Comparison of ENCODE assay signal across 21 cellular contexts in genomic region chr9:20441704-20442423, GRCh38.
DNase-seq lines count a peak whose midpoint lies in the region; ATAC-seq, FAIRE-seq and TF ChIP-seq lines count a peak whose summit lies in the region.
"Had no signal": no experiment of that assay in that cellular context is flagged by ENCODE, and none has a peak within 500 bp of the region (broad histone marks: within the 10 kb centered on the region; RNA-seq: fewer than 3 reads in every experiment).

No MANE protein-coding gene starts in this region.

- TF ChIP-seq CTCF in GM12878 (IDR thresholded peaks at IDR 0.05 in 2 of 3, conservative IDR thresholded peaks at IDR 0.05 in 1 of 3; ENCODE audit: control insufficient read depth in 2 of 3, extremely low read depth in 1 of 3, insufficient read depth in 1 of 3, low read depth in 3 of 3, low read length in 3 of 3) (no peak), kidney (IDR thresholded peaks at IDR 0.05; ENCODE audit: borderline replicate concordance, extremely low read depth, insufficient read depth) (no peak), esophagus muscularis mucosa (IDR thresholded peaks at IDR 0.05) (no peak)

- no peak overlapping the region for H3K9ac ChIP-seq in GM12878 (ENCODE audit: control insufficient read depth, insufficient read depth, low read length)
- H3K9ac ChIP-seq in kidney (ENCODE audit: low read length in 2 of 2), result no peak overlapping the region

- 42% methylated on average over 4 of the region's 4 CpGs for WGBS in GM12878 (ENCODE audit: insufficient coverage, insufficient replicate concordance, low lambda C conversion rate, missing lambda C conversion rate)
- WGBS in esophagus muscularis mucosa, result 73% methylated on average over 4 of the region's 4 CpGs

- H2AFZ ChIP-seq in GM12878 (ENCODE audit: control insufficient read depth, low read depth, low read length), result no peak overlapping the region

- intact Hi-C loops in GM12878 (cut with micrococcal nuclease; ENCODE audit: unreplicated experiment) (no loop called here), kidney (cut with DNase I) (no loop called here), esophagus muscularis mucosa (cut with DNase I) (no loop called here)

- peak overlapping the region; percentile 15; the same call in 1 of the 2 replicates for H3K27ac ChIP-seq in GM12878 (ENCODE audit: control insufficient read depth, insufficient read depth)
- no peak overlapping the region for H3K27ac ChIP-seq in kidney (ENCODE audit: low read depth in 2 of 2, low read length in 2 of 2)
- H3K27ac ChIP-seq in esophagus muscularis mucosa (replicated peaks in 1 of 4), result no peak overlapping the region
- H3K27ac ChIP-seq: body of pancreas, SJSA1 had no signal

- peaks cover 10% of the 10 kb centered on the region for H3K36me3 Mint-ChIP-seq in activated T-cell treated with anti-CD3 and anti-CD28 coated beads, Interleukin-2, amount 50 U/mL, for 4 hours (ENCODE audit: insufficient read depth)

- H3K4me1 ChIP-seq in GM12878 (ENCODE audit: control insufficient read depth, insufficient read depth, low read length), result peaks cover 23% of the 10 kb centered on the region
- peaks cover 0 to 9% of the 10 kb centered on the region in 2 donors for H3K4me1 ChIP-seq in kidney (ENCODE audit: control insufficient read depth in 1 of 2, insufficient read depth in 1 of 2, low read depth in 1 of 2, low read length in 2 of 2)
- H3K4me1 ChIP-seq in esophagus muscularis mucosa, result peaks cover 4 to 27% (median 15%) of the 10 kb centered on the region in 4 donors
- H3K4me1 ChIP-seq: body of pancreas had no signal

- H3K4me2 ChIP-seq in GM12878 (ENCODE audit: control insufficient read depth, insufficient read depth), result peak overlapping the region; percentile 84

- TF ChIP-seq RAD21 in GM12878 (IDR thresholded peaks at IDR 0.05; ENCODE audit: insufficient read depth, low read depth, low read length), result no peak

- SMC1A ChIA-PET in GM12878 (lab: Charles Lee; ENCODE audit: uncharacterized antibody, unreplicated experiment), result interaction anchor here (0.7 to 1.7 kb wide), 3 partner anchors 16 to 60 kb away, joined by 3 to 5 read pairs (median 4); no protein-coding TSS in a partner anchor

- no peak for DNase-seq in activated T-cell treated with anti-CD3 and anti-CD28 coated beads, Interleukin-2, amount 50 U/mL, for 4 hours
- DNase-seq in activated T-cell treated with anti-CD3 and anti-CD28 coated beads, Interleukin-2, amount 50 U/mL, for 1 hour, result no peak
- peak; percentile 14 for DNase-seq in MV-4-11 (lab: John Stamatoyannopoulos, UW)
- peak; percentile 15 for DNase-seq in GM12878 (ENCODE audit: low read depth, low spot score)
- no peak for DNase-seq in stimulated activated naive CD8-positive, alpha-beta T cell treated with anti-CD3 and anti-CD28 coated beads, Interleukin-15, Interleukin-2, amounts not matched to agents 100 U/mL and 50 U/mL, for 24 hours
- DNase-seq in MG63, result no peak
- DNase-seq in kidney, result no peak
- no peak for DNase-seq in esophagus muscularis mucosa (ENCODE audit: extremely low spot score)
- DNase-seq: activated CD4-positive, CD25-positive, alpha-beta regulatory T cell treated with anti-CD3 and anti-CD28 coated beads, Interleukin-2, amount 50 U/mL, for 72 hours; body of pancreas; DMS79 treated with DMSO at 0.1 percent for 48 hours; glutamatergic neuron; immature natural killer cell; NCI-H187 treated with DMSO at 0.1 percent for 48 hours; NCI-H510A treated with DMSO at 0.1 percent for 48 hours; OCI-M1; retina; T1000 had no signal

- no peaks in the 10 kb centered on the region for H3K27me3 Mint-ChIP-seq in activated T-cell treated with anti-CD3 and anti-CD28 coated beads, Interleukin-2, amount 50 U/mL, for 4 hours (ENCODE audit: low read depth)

- H3K4me3 Mint-ChIP-seq in activated T-cell treated with anti-CD3 and anti-CD28 coated beads, Interleukin-2, amount 50 U/mL, for 4 hours, result no peak overlapping the region
- H3K4me3 Mint-ChIP-seq: immature natural killer cell, neural crest cell had no signal

- FAIRE-seq in GM12878 (lab: Jason Lieb, UNC), result no peak
- FAIRE-seq in kidney (lab: Jason Lieb, UNC), result no peak

- in situ Hi-C loops in GM12878 (cut with MboI), result no loop called here

- RAD21 ChIA-PET in GM12878 (lab: Charles Lee; ENCODE audit: unreplicated experiment), result no interaction called here

- ATAC-seq in activated T-cell treated with anti-CD3 and anti-CD28 coated beads, Interleukin-2, amount 50 U/mL, for 4 hours, result peak; percentile 28 to 37
- peak; percentile 41; the same call in 2 of the 3 replicates for ATAC-seq in GM12878
- peak; percentile 78 for ATAC-seq in stimulated activated naive CD8-positive, alpha-beta T cell treated with anti-CD3 and anti-CD28 coated beads, Interleukin-15, Interleukin-2, amounts not matched to agents 100 U/mL and 50 U/mL, for 24 hours
- ATAC-seq: body of pancreas had no signal

- no peaks in the 10 kb centered on the region for H4K20me1 ChIP-seq in GM12878 (ENCODE audit: control insufficient read depth, insufficient read depth)

- CTCF ChIA-PET in GM12878 (lab: Yijun Ruan, JAX), result interaction anchor here (1.0 kb wide), 1 partner anchor 500 kb away, joined by 3 read pairs; no protein-coding TSS in a partner anchor

- no peaks in the 10 kb centered on the region for H3K9me3 Mint-ChIP-seq in activated T-cell treated with anti-CD3 and anti-CD28 coated beads, Interleukin-2, amount 50 U/mL, for 4 hours
- H3K9me3 Mint-ChIP-seq: immature natural killer cell, neural crest cell had no signal

- no TSS peak for BruUV-seq in GM12878 (replicated peaks; lab: Mats Ljungman, UMichigan)

- POLR2A ChIA-PET in GM12878 (lab: Charles Lee), result interaction anchor here (1.3 kb wide), 1 partner anchor 11 kb away, joined by 3 read pairs; no protein-coding TSS in a partner anchor

- peaks cover 41% of the 10 kb centered on the region for H3K4me1 Mint-ChIP-seq in activated T-cell treated with anti-CD3 and anti-CD28 coated beads, Interleukin-2, amount 50 U/mL, for 4 hours (ENCODE audit: low read depth)
- H3K4me1 Mint-ChIP-seq: neural crest cell had no signal

- H3K36me3 ChIP-seq in GM12878 (ENCODE audit: control insufficient read depth in 2 of 2, insufficient read depth in 2 of 2, low read length in 1 of 2) (0 out of 4 replicates have a peak, but pooled peaks cover 0 to 5% of the 10 kb centered on the region in 2 experiments), MG63 (no peaks in the 10 kb centered on the region), kidney (ENCODE audit: control insufficient read depth in 1 of 2, insufficient read depth in 2 of 2, low read length in 2 of 2) (no peaks in the 10 kb centered on the region), esophagus muscularis mucosa (no peaks in the 10 kb centered on the region)
- H3K36me3 ChIP-seq: SJSA1 had no signal

- H3K79me2 ChIP-seq in GM12878 (ENCODE audit: control insufficient read depth, insufficient read depth, low read length), result peaks cover 6% of the 10 kb centered on the region

- H3K9me3 ChIP-seq in GM12878 (replicated peaks; ENCODE audit: control insufficient read depth, insufficient read depth, low read length), result no peaks in the 10 kb centered on the region
- H3K9me3 ChIP-seq in MG63, result no peaks in the 10 kb centered on the region
- no peaks in the 10 kb centered on the region for H3K9me3 ChIP-seq in kidney (ENCODE audit: control insufficient read depth in 1 of 2, low read length in 2 of 2)
- no peaks in the 10 kb centered on the region for H3K9me3 ChIP-seq in esophagus muscularis mucosa
- H3K9me3 ChIP-seq: body of pancreas, SJSA1 had no signal

- no peak for TF ChIP-seq EP300 in GM12878 (IDR thresholded peaks at IDR 0.05; ENCODE audit: borderline replicate concordance in 1 of 2, control insufficient read depth in 1 of 2, low read depth in 2 of 2, low read length in 2 of 2)
- no peak for TF ChIP-seq EP300 in esophagus muscularis mucosa (IDR thresholded peaks at IDR 0.05)

- TF ChIP-seq POLR2A in GM12878 (IDR thresholded peaks at IDR 0.05; ENCODE audit: low read depth, low read length) (no peak), esophagus muscularis mucosa (IDR thresholded peaks at IDR 0.05; ENCODE audit: low read depth) (no peak)

- H3K4me3 ChIP-seq in GM12878 (no peak overlapping the region; the same call in 1 of the 2 replicates), MG63 (no peak overlapping the region), kidney (ENCODE audit: low read length in 2 of 2) (no peak overlapping the region), esophagus muscularis mucosa (no peak overlapping the region)
- H3K4me3 ChIP-seq: body of pancreas, lung, SJSA1 had no signal

- H3K27me3 ChIP-seq in GM12878 (replicated peaks in 1 of 2; ENCODE audit: control insufficient read depth in 2 of 2, insufficient read depth in 2 of 2, low read length in 1 of 2), result no peaks in the 10 kb centered on the region
- H3K27me3 ChIP-seq in MG63, result 0 out of 2 replicates have a peak, but pooled peaks cover 2% of the 10 kb centered on the region
- no peaks in the 10 kb centered on the region for H3K27me3 ChIP-seq in esophagus muscularis mucosa
- H3K27me3 ChIP-seq: body of pancreas, SJSA1 had no signal

TF ChIP-seq in GM12878, 131 proteins besides CTCF, POLR2A, EP300 and RAD21:
- peak; percentile 19; the same call in 1 of the 2 replicates for TF ChIP-seq MEF2A (IDR thresholded peaks at IDR 0.05; ENCODE audit: insufficient read depth, low read depth, low read length)
- no peak for TF ChIP-seq USF2 (IDR thresholded peaks at IDR 0.05; ENCODE audit: borderline replicate concordance, low read depth, low read length)
- peak; percentile 53 for TF ChIP-seq RUNX3 (IDR thresholded peaks at IDR 0.05; ENCODE audit: low read length)
- no peak for TF ChIP-seq SP1 (IDR thresholded peaks at IDR 0.05; ENCODE audit: low read depth, low read length)

Comparison
In these comparisons a context has a peak if more than half of its experiments do, and no peak if none do; other contexts are left out.
1. DNase-seq: peak in MV-4-11 (single experiment) and GM12878 (single experiment); none in activated T-cell treated with anti-CD3 and anti-CD28 coated beads, Interleukin-2, amount 50 U/mL, for 4 hours (single experiment), activated T-cell treated with anti-CD3 and anti-CD28 coated beads, Interleukin-2, amount 50 U/mL, for 1 hour (single experiment), stimulated activated naive CD8-positive, alpha-beta T cell treated with anti-CD3 and anti-CD28 coated beads, Interleukin-15, Interleukin-2, amounts not matched to agents 100 U/mL and 50 U/mL, for 24 hours (single experiment), MG63 (single experiment), kidney (single experiment) and esophagus muscularis mucosa (single experiment).
2. Peak in every context shown above with its lines, with median percentiles within 50 percentile points of each other: ATAC-seq.